Comparison of ENCODE assay signal across 1 cellular context in genomic region chr14:21103710-21104447, GRCh38.
TF ChIP-seq lines count a peak whose summit lies in the region.

No MANE protein-coding gene starts in this region.

TF ChIP-seq in K562, 482 proteins besides CTCF, POLR2A, EP300 and RAD21 (continued from another document and continues in another):
- peak; percentile 8; the same call in 1 of the 2 replicates for TF ChIP-seq ZBTB33 (CRISPR knock-in tag; IDR thresholded peaks at IDR 0.05)
- TF ChIP-seq ZBTB7A (IDR thresholded peaks at IDR 0.05; ENCODE audit: borderline replicate concordance, control insufficient read depth, low read depth, low read length) = peak; percentile 82
- TF ChIP-seq ARHGAP35 (IDR thresholded peaks at IDR 0.05; ENCODE audit: partially characterized antibody) = peak; percentile 90
- no peak for TF ChIP-seq XRCC3 (IDR thresholded peaks at IDR 0.05)
- TF ChIP-seq GABPB1 (CRISPR knock-in tag; IDR thresholded peaks at IDR 0.05) = peak; percentile 71
- no peak for TF ChIP-seq SMAD3 (CRISPR knock-in tag; conservative IDR thresholded peaks at IDR 0.05)
- TF ChIP-seq ZBTB8A (IDR thresholded peaks at IDR 0.05; ENCODE audit: partially characterized antibody) = no peak
- TF ChIP-seq VEZF1 (CRISPR knock-in tag; IDR thresholded peaks at IDR 0.05) = peak; percentile 70
- peak; percentile 9; the same call in 1 of the 2 replicates for TF ChIP-seq ARID4B (CRISPR knock-in tag; IDR thresholded peaks at IDR 0.05)
- peak; percentile 94 for TF ChIP-seq NR1H2 (CRISPR knock-in tag; IDR thresholded peaks at IDR 0.05)
- peak; percentile 92 for TF ChIP-seq CREM (IDR thresholded peaks at IDR 0.05; ENCODE audit: low read depth)
- TF ChIP-seq SRSF1 (IDR thresholded peaks at IDR 0.05; ENCODE audit: low read depth, low read length) = no peak
- peak; percentile 83; the same call in 1 of the 2 replicates for TF ChIP-seq ETS1 (conservative IDR thresholded peaks at IDR 0.05; ENCODE audit: control insufficient read depth, low read depth, low read length)
- TF ChIP-seq CGGBP1 (CRISPR knock-in tag; IDR thresholded peaks at IDR 0.05) = no peak
- TF ChIP-seq TBL1XR1 (IDR thresholded peaks at IDR 0.05; ENCODE audit: low read length in 2 of 2) = peak in 1 of 2 experiments; percentile 21; a peak in 1 of 4 replicates
- TF ChIP-seq POLR2H (tag; IDR thresholded peaks at IDR 0.05; ENCODE audit: low read depth) = 0 out of 2 replicates have a peak, but pooled peaks have one; percentile 31
- peak; percentile 36; the same call in 1 of the 2 replicates for TF ChIP-seq CBFA2T2 (conservative IDR thresholded peaks at IDR 0.05)
- TF ChIP-seq AFF4 (CRISPR knock-in tag; IDR thresholded peaks at IDR 0.05) = no peak
- TF ChIP-seq IRF1 (CRISPR knock-in tag; IDR thresholded peaks at IDR 0.05; ENCODE audit: borderline replicate concordance) = no peak
- TF ChIP-seq ETV5 (CRISPR knock-in tag; IDR thresholded peaks at IDR 0.05; ENCODE audit: low read depth) = peak; percentile 38; the same call in 1 of the 2 replicates
- no peak for TF ChIP-seq SNAPC5 (CRISPR knock-in tag; IDR thresholded peaks at IDR 0.05)
- peak; percentile 59; the same call in 1 of the 2 replicates for TF ChIP-seq FOXP4 (CRISPR knock-in tag; IDR thresholded peaks at IDR 0.05; ENCODE audit: borderline replicate concordance)
- peak; percentile 60; the same call in 1 of the 2 replicates for TF ChIP-seq ZBTB12 (CRISPR knock-in tag; IDR thresholded peaks at IDR 0.05)
- peak; percentile 92 for TF ChIP-seq ZZZ3 (IDR thresholded peaks at IDR 0.05)
- TF ChIP-seq HDAC1 (IDR thresholded peaks at IDR 0.05) = peak in 1 of 2 experiments; percentile 31; a peak in 1 of 4 replicates
- peak; percentile 93 to 94 for TF ChIP-seq NRF1 (conservative IDR thresholded peaks at IDR 0.05 in 1 of 2, IDR thresholded peaks at IDR 0.05 in 1 of 2)
- peak; percentile 95 for TF ChIP-seq PKNOX1 (IDR thresholded peaks at IDR 0.05)
- TF ChIP-seq GTF2B (IDR thresholded peaks at IDR 0.05; ENCODE audit: extremely low read depth, insufficient read length) = no peak
- 0 out of 2 replicates have a peak, but pooled peaks have one; percentile 3 for TF ChIP-seq EGR1 (conservative IDR thresholded peaks at IDR 0.05)
- TF ChIP-seq MYNN (IDR thresholded peaks at IDR 0.05) = peak; percentile 44; the same call in 1 of the 2 replicates
- no peak for TF ChIP-seq MYNN (CRISPR knock-in tag; IDR thresholded peaks at IDR 0.05)
- peak; percentile 74; the same call in 1 of the 2 replicates for TF ChIP-seq CBX1 (IDR thresholded peaks at IDR 0.05; ENCODE audit: low read depth)
- no peak for TF ChIP-seq CBX5 (IDR thresholded peaks at IDR 0.05; ENCODE audit: borderline replicate concordance, low read depth)
- peak; percentile 75; the same call in 1 of the 2 replicates for TF ChIP-seq ZBTB2 (IDR thresholded peaks at IDR 0.05)
